12 cellular contexts compared by ENCODE assay signal in the genomic region with DNA sequence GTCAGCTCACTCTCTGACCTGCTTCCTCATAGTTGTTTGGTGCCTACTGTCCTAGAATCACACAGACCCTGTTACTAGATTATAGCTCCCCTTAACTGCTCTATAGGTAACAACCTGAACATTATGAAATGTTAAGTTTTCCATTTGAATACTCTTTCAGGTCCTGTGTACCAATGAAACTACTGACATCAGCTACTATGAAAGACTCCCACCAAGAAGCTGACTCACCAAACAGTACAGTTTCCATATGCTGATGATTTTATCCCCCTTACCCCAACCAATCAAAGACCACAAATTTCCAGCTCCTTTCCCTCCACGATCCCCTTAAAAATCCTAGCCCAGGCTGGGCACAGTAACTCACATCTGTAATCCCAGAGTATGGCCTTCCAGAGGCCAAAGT. TPM values are rescaled to one million over a fixed set of nuclear protein-coding genes. Genes with fewer than 3 reads are reported as not detected.
DNase-seq lines count a peak whose midpoint lies in the region; ATAC-seq, FAIRE-seq and TF ChIP-seq lines count a peak whose summit lies in the region.
"Had no signal": no experiment of that assay in that cellular context is flagged by ENCODE, and none has a peak within 500 bp of the region (broad histone marks: within the 10 kb centered on the region; RNA-seq: fewer than 3 reads in every experiment).

No MANE protein-coding gene starts in this region.

- no peak overlapping the region for H3K27ac ChIP-seq in A549
- no peak overlapping the region for H3K27ac ChIP-seq in GM23338 (ENCODE audit: low read depth)
- H3K27ac ChIP-seq: pancreas had no signal

- H3K79me2 ChIP-seq in GM23338 (replicated peaks; ENCODE audit: insufficient read depth), result no peaks in the 10 kb centered on the region

- TF ChIP-seq POLR2A in A549 (IDR thresholded peaks at IDR 0.05; ENCODE audit: low read length), result no peak

- peak; percentile 51 for FAIRE-seq in A549 (lab: Jason Lieb, UNC)
- FAIRE-seq: pancreas had no signal

- H3K36me3 ChIP-seq in GM23338 (ENCODE audit: insufficient read depth), result no peaks in the 10 kb centered on the region; the same call in 1 of the 2 replicates

- no peak for ATAC-seq in A549
- ATAC-seq in GM23338, result no peak; the same call in 2 of the 3 replicates
- ATAC-seq in HG03354 (IDR thresholded peaks at IDR 0.05; ENCODE audit: poor library complexity, severe bottlenecking, unreplicated experiment), result no peak
- no peak for ATAC-seq in HG02884 (IDR thresholded peaks at IDR 0.05; ENCODE audit: unreplicated experiment)
- ATAC-seq: pancreas had no signal

- H3K9me3 Mint-ChIP-seq in GM23338, result no peaks in the 10 kb centered on the region
- H3K9me3 Mint-ChIP-seq in activated T-helper 2 cell treated with anti-CD3 and anti-CD28 coated beads, Interferon-gamma antibody, Interleukin-2, Interleukin-4, amounts not matched to agents 10 μg/mL and 5 μg/mL and 100 μg/mL, durations not matched to agents 14 hours and 24 hours and 36 hours, result no peaks in the 10 kb centered on the region

- POLR2A ChIA-PET in A549 (lab: Yijun Ruan, JAX), result no interaction called here

- H3K4me3 ChIP-seq in A549 (no peak overlapping the region), GM23338 (no peak overlapping the region), fibroblast of the aortic adventitia (ENCODE audit: low read depth, low read length) (no peak overlapping the region)
- H3K4me3 ChIP-seq: pancreas had no signal

- no peak for TF ChIP-seq EP300 in A549 (IDR thresholded peaks at IDR 0.05)

- H3K27me3 ChIP-seq in GM23338 (ENCODE audit: insufficient read depth), result no peaks in the 10 kb centered on the region
- H3K27me3 ChIP-seq: pancreas had no signal

- no peaks in the 10 kb centered on the region for H4K20me1 ChIP-seq in GM23338 (replicated peaks; ENCODE audit: insufficient read depth)

- H2AFZ ChIP-seq in GM23338, result no peak overlapping the region

- H3K27me3 Mint-ChIP-seq in GM23338 (ENCODE audit: insufficient read depth, low read depth, poor library complexity), result no peaks in the 10 kb centered on the region
- H3K27me3 Mint-ChIP-seq in activated T-helper 2 cell treated with anti-CD3 and anti-CD28 coated beads, Interferon-gamma antibody, Interleukin-2, Interleukin-4, amounts not matched to agents 10 μg/mL and 5 μg/mL and 100 μg/mL, durations not matched to agents 14 hours and 24 hours and 36 hours (ENCODE audit: low read depth), result no peaks in the 10 kb centered on the region
- H3K27me3 Mint-ChIP-seq: B cell had no signal

- 96% methylated on average over 1 of the region's 1 CpG for WGBS in A549 (ENCODE audit: missing lambda C conversion rate)

- H3K4me3 Mint-ChIP-seq in GM23338, result no peak overlapping the region
- no peak overlapping the region for H3K4me3 Mint-ChIP-seq in activated T-helper 2 cell treated with anti-CD3 and anti-CD28 coated beads, Interferon-gamma antibody, Interleukin-2, Interleukin-4, amounts not matched to agents 10 μg/mL and 5 μg/mL and 100 μg/mL, durations not matched to agents 14 hours and 24 hours and 36 hours (ENCODE audit: low read depth)
- H3K4me3 Mint-ChIP-seq: B cell had no signal

- H3F3A ChIP-seq in GM23338 (replicated peaks; ENCODE audit: low read depth), result no peaks in the 10 kb centered on the region

- CTCF ChIA-PET in A549 (lab: Yijun Ruan, JAX), result interaction anchor here (1.5 kb wide), 2 partner anchors 541 to 574 kb away, joined by 3 read pairs; no protein-coding TSS in a partner anchor

- H3K4me2 ChIP-seq in A549 (no peak overlapping the region), GM23338 (no peak overlapping the region)

- H3K9me3 ChIP-seq in A549, result no peaks in the 10 kb centered on the region
- H3K9me3 ChIP-seq: pancreas had no signal

- H3K4me1 ChIP-seq in A549, result no peaks in the 10 kb centered on the region
- H3K4me1 ChIP-seq in GM23338 (ENCODE audit: insufficient read depth), result peaks cover 22% of the 10 kb centered on the region
- H3K4me1 ChIP-seq: pancreas had no signal

- peak overlapping the region; percentile 78 for H3K27ac Mint-ChIP-seq in GM23338
- peak overlapping the region; percentile 89 for H3K27ac Mint-ChIP-seq in activated T-helper 2 cell treated with anti-CD3 and anti-CD28 coated beads, Interferon-gamma antibody, Interleukin-2, Interleukin-4, amounts not matched to agents 10 μg/mL and 5 μg/mL and 100 μg/mL, durations not matched to agents 14 hours and 24 hours and 36 hours
- H3K27ac Mint-ChIP-seq: B cell had no signal

- no peak for DNase-seq in A549 (ENCODE audit: low read depth in 1 of 2, low spot score in 1 of 2)
- DNase-seq in GM23338 (ENCODE audit: low spot score), result no peak
- no peak for DNase-seq in activated T-helper 2 cell treated with anti-CD3 and anti-CD28 coated beads, Interferon-gamma antibody, Interleukin-2, Interleukin-4, amounts not matched to agents 10 μg/mL and 5 μg/mL and 100 μg/mL, durations not matched to agents 14 hours and 24 hours and 36 hours (ENCODE audit: low spot score)
- DNase-seq in fibroblast of the aortic adventitia (ENCODE audit: low read depth), result peak; percentile 32
- no peak for DNase-seq in DMS79 treated with DMSO at 0.1 percent for 48 hours (lab: John Stamatoyannopoulos, UW)
- DNase-seq in NCI-H2107 (lab: John Stamatoyannopoulos, UW), result no peak
- DNase-seq: activated effector memory CD4-positive, alpha-beta T cell treated with anti-CD3 and anti-CD28 coated beads, Interleukin-2, amount 50 U/mL, for 16 hours; head of caudate nucleus; pancreas had no signal

- intact Hi-C loops in activated T-helper 2 cell treated with anti-CD3 and anti-CD28 coated beads, Interferon-gamma antibody, Interleukin-2, Interleukin-4, amounts not matched to agents 10 μg/mL and 5 μg/mL and 100 μg/mL, durations not matched to agents 14 hours and 24 hours and 36 hours (cut with micrococcal nuclease), result loop anchor here (1.0 kb wide), 2 partner anchors 14 to 57 kb away; no protein-coding TSS in a partner anchor

- TF ChIP-seq RAD21 in A549 (conservative IDR thresholded peaks at IDR 0.05 in 1 of 2, IDR thresholded peaks at IDR 0.05 in 1 of 2), result no peak

- H3K9me2 ChIP-seq in GM23338 (ENCODE audit: insufficient read depth), result no peaks in the 10 kb centered on the region

- peaks cover 21% of the 10 kb centered on the region for H3K4me1 Mint-ChIP-seq in GM23338
- H3K4me1 Mint-ChIP-seq in activated T-helper 2 cell treated with anti-CD3 and anti-CD28 coated beads, Interferon-gamma antibody, Interleukin-2, Interleukin-4, amounts not matched to agents 10 μg/mL and 5 μg/mL and 100 μg/mL, durations not matched to agents 14 hours and 24 hours and 36 hours (ENCODE audit: low read depth), result peaks cover 36% of the 10 kb centered on the region
- H3K4me1 Mint-ChIP-seq: B cell had no signal

- TF ChIP-seq CTCF in A549 (IDR thresholded peaks at IDR 0.05) (no peak), GM23338 (conservative IDR thresholded peaks at IDR 0.05; ENCODE audit: low read depth in 2 of 2) (no peak), fibroblast of the aortic adventitia (IDR thresholded peaks at IDR 0.05; ENCODE audit: insufficient read depth, low read length) (no peak)

- peaks cover 3% of the 10 kb centered on the region; the same call in 2 of the 3 replicates for H3K36me3 Mint-ChIP-seq in GM23338 (ENCODE audit: low read depth)
- peaks cover 48% of the 10 kb centered on the region for H3K36me3 Mint-ChIP-seq in activated T-helper 2 cell treated with anti-CD3 and anti-CD28 coated beads, Interferon-gamma antibody, Interleukin-2, Interleukin-4, amounts not matched to agents 10 μg/mL and 5 μg/mL and 100 μg/mL, durations not matched to agents 14 hours and 24 hours and 36 hours (ENCODE audit: low read depth)

TF ChIP-seq in A549, 52 proteins besides CTCF, POLR2A, EP300 and RAD21 (continues in another document):
- TF ChIP-seq NR3C1 (IDR thresholded peaks at IDR 0.05) (no peak), FOSL2 (IDR thresholded peaks at IDR 0.05) (no peak), FOSL2 (CRISPR knock-in tag; IDR thresholded peaks at IDR 0.05) (no peak), CBX2 (IDR thresholded peaks at IDR 0.05; ENCODE audit: borderline replicate concordance, low read depth) (no peak), TFCP2L1 (CRISPR knock-in tag; IDR thresholded peaks at IDR 0.05) (no peak), HOXB13 (CRISPR knock-in tag; IDR thresholded peaks at IDR 0.05; ENCODE audit: low read depth) (no peak), KDM5A (IDR thresholded peaks at IDR 0.05) (no peak)

TF ChIP-seq in GM23338, 12 proteins besides CTCF, POLR2A, EP300 and RAD21:
- TF ChIP-seq JUNB (IDR thresholded peaks at IDR 0.05; ENCODE audit: unreplicated experiment), result no peak

RNA-seq across cellular contexts. Expression of gene SRBD1, which starts 56.3 kb away (rescaled TPM):
- polyA plus RNA-seq in A549 (2011; rRNA removed) (10.6 and 13.7 TPM in 2 replicates), A549 (2017; fragmentation: RNase III; extraction: RNeasy Plus Mini Kit Qiagen cat#74134 plus additional on column Dnase treatment) (11.0 to 12.0 TPM (median 11.3 TPM) in 3 replicates), GM23338 (2016; fragmentation: Nextera tagmentation; extraction: Ambion mirVana) (27.4 and 29.3 TPM in 2 replicates)
- polyA plus RNA-seq in A549 (2012; cell fraction: cytosol; rRNA removed), result 2.8 and 2.9 TPM in 2 replicates
- 1.8 and 3.0 TPM in 2 replicates for polyA plus RNA-seq in A549 (2012; cell fraction: nucleus; rRNA removed)
- 27.6 and 28.6 TPM in 2 replicates for polyA minus RNA-seq in A549 (2011; rRNA and poly(A)+ RNA removed)
- 44.3 and 46.3 TPM in 2 replicates for total RNA-seq in GM23338 (2014; rRNA removed; shearing (Covaris generic))
- 20.9 and 21.7 TPM in 2 replicates for total RNA-seq in activated T-helper 2 cell treated with anti-CD3 and anti-CD28 coated beads, Interferon-gamma antibody, Interleukin-2, Interleukin-4, amounts not matched to agents 10 μg/mL and 5 μg/mL and 100 μg/mL, durations not matched to agents 14 hours and 24 hours and 36 hours
- total RNA-seq in fibroblast of the aortic adventitia (ENCODE audit: low replicate concordance), result 15.7 and 22.4 TPM in 2 replicates
